In the genomic region with DNA sequence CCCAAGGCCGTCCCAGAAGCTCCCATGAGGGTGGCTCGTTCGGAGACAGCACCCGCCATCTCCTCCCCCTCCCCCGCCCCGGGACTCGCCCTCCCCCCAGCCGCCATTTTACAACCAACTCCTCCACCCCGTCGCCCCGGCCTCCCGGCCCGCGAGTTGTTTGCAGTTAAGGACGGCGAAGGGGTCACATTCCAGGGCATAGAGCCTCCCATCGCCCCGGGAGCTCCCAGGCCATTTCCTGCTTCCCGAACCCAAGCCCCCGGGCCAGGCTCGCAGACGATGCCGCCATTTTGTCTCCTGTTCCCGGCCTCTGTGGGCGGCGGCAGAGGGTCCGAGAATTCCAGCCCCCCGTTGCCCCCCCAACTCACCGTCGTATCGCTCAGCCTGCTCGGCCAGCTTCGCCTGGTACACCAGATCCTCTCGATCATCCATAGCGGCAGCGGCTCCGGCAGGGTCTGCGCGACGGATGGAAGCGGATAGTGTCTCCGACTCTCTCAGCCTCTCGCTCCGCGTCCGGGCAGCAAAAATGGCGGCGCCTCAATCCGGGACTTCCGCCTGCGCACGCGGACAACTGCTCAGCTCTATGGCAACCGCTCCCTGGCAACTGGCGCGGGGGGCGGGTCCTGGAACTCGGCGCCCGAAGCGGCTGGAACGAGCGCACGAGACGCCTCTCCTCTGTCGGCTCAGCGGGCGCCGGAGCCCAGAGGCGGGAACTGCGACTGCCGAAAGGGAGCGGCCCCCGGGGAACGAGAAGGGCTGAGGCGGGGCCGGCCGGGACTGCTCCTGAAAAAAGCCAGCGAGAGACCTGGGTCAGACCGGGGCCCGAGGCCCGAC, we compare ENCODE assay signal across 8 cellular contexts. TPM values are rescaled to one million over a fixed set of nuclear protein-coding genes. Genes with fewer than 3 reads are reported as not detected.
DNase-seq lines count a peak whose midpoint lies in the region; ATAC-seq, FAIRE-seq and TF ChIP-seq lines count a peak whose summit lies in the region.

A gene (minus strand): TSS at position 544 of the 834 bp plus-strand sequence. CDS start 112 bp downstream, at position 432.

- no peaks in the 10 kb centered on the region for H3K9me3 ChIP-seq in SU-DHL-6 (ENCODE audit: insufficient read depth, low read length)
- H3K9me3 ChIP-seq in pancreas = no peaks in the 10 kb centered on the region
- H3K9me3 ChIP-seq in tibial artery = no peaks in the 10 kb centered on the region

- peaks cover 51% of the 10 kb centered on the region for H3K79me2 ChIP-seq in SU-DHL-6 (ENCODE audit: insufficient read depth, low read length)

- 1% methylated on average over 79 to 82 of the region's 82 CpGs for WGBS in pancreas, 2 donors

- H3K36me3 ChIP-seq in SU-DHL-6 (ENCODE audit: low read length) (peaks cover 5% of the 10 kb centered on the region; the same call in 1 of the 2 replicates), pancreas (no peaks in the 10 kb centered on the region), tibial artery (no peaks in the 10 kb centered on the region)

- DNase-seq in GM10266 (ENCODE audit: extremely low spot score) (peak; percentile 96), NCI-H128 (lab: John Stamatoyannopoulos, UW; ENCODE audit: unreplicated experiment) (peak; percentile 89), Right ventricle myocardium inferior (ENCODE audit: missing footprints) (peak; percentile 99), pancreas (peak; percentile 96 to 99 (median 98)), tibial artery (peak; percentile 97 to 99)
- peak; percentile 94 for DNase-seq in activated naive CD8-positive, alpha-beta T cell treated with anti-CD3 and anti-CD28 coated beads, Interleukin-2, amount 50 U/mL, for 16 hours (ENCODE audit: low read depth, low spot score)

- no peaks in the 10 kb centered on the region for H3K9me2 ChIP-seq in SU-DHL-6 (replicated peaks; ENCODE audit: insufficient read depth, low read length)

- peak; percentile 88 for ATAC-seq in HG02678 (IDR thresholded peaks at IDR 0.05; ENCODE audit: unreplicated experiment)
- ATAC-seq in Right ventricle myocardium inferior = peak; percentile 98
- peak; percentile 95 to 97 (median 96) for ATAC-seq in pancreas

- H4K20me1 ChIP-seq in SU-DHL-6 (ENCODE audit: low read depth, low read length) = peaks cover 22% of the 10 kb centered on the region

- FAIRE-seq in pancreas (lab: Jason Lieb, UNC) = no peak

- peak within 1 kb of the TSS; percentile 90 for H2AFZ ChIP-seq in SU-DHL-6 (ENCODE audit: low read depth, low read length, severe bottlenecking)

- intact Hi-C loops in Right ventricle myocardium inferior (cut with DNase I) = loop anchor here (5.0 kb wide), 1 partner anchor 38 kb away; no protein-coding TSS in a partner anchor
- intact Hi-C loops in pancreas (cut with DNase I) = no loop called here
- intact Hi-C loops in tibial artery (cut with DNase I; ENCODE audit: low total_unique reads) = no loop called here

- H3K4me1 ChIP-seq in pancreas (peaks cover under 1 to 18% (median 4%) of the 10 kb centered on the region in 3 donors), tibial artery (peaks cover 0 to 45% (median 19%) of the 10 kb centered on the region in 4 donors)

- H3K9ac ChIP-seq in SU-DHL-6 (ENCODE audit: low read length) = peak within 1 kb of the TSS; percentile 87

- peak within 1 kb of the TSS; percentile 83 for H3K4me3 ChIP-seq in SU-DHL-6 (ENCODE audit: insufficient read depth, low read length, poor library complexity, severe bottlenecking)
- peak within 1 kb of the TSS; percentile 54 to 83 (median 78) for H3K4me3 ChIP-seq in pancreas
- peak within 1 kb of the TSS; percentile 80 to 90 for H3K4me3 ChIP-seq in tibial artery

- H3K27me3 ChIP-seq in SU-DHL-6 (ENCODE audit: low read length) = no peaks in the 10 kb centered on the region
- no peaks in the 10 kb centered on the region for H3K27me3 ChIP-seq in pancreas
- H3K27me3 ChIP-seq in tibial artery = no peaks in the 10 kb centered on the region

- H3K4me2 ChIP-seq in SU-DHL-6 (ENCODE audit: low read depth, low read length, poor library complexity, severe bottlenecking) = peak within 1 kb of the TSS; percentile 90

- peak within 1 kb of the TSS; percentile 85 for H3K27ac ChIP-seq in SU-DHL-6 (ENCODE audit: low read depth, low read length)
- H3K27ac ChIP-seq in pancreas = peak within 1 kb of the TSS; percentile 73 to 99 (median 90)
- peak within 1 kb of the TSS; percentile 98 to 99 for H3K27ac ChIP-seq in tibial artery

- no peaks in the 10 kb centered on the region for H3F3A ChIP-seq in SU-DHL-6 (ENCODE audit: insufficient read depth)

- TF ChIP-seq CTCF in GM10266 (IDR thresholded peaks at IDR 0.05; ENCODE audit: control insufficient read depth, insufficient read depth, low read depth, missing control alignments) = no peak
- no peak for TF ChIP-seq CTCF in SU-DHL-6 (IDR thresholded peaks at IDR 0.05; ENCODE audit: insufficient read depth, low read length, poor library complexity, severe bottlenecking)
- TF ChIP-seq CTCF in pancreas (IDR thresholded peaks at IDR 0.05) = no peak
- no peak for TF ChIP-seq CTCF in tibial artery (IDR thresholded peaks at IDR 0.05)

RNA-seq across cellular contexts. Expression of the gene that starts here (rescaled TPM):
- total RNA-seq in Right ventricle myocardium inferior (640 TPM), pancreas (100 to 1,000 TPM; 138 to 236 (median 192) TPM)
- polyA plus RNA-seq in pancreas = 100 to 1,000 TPM; 131 to 196 TPM

Comparison
In these comparisons a context has a peak if more than half of its experiments do, and no peak if none do; other contexts are left out.
1. Peak in every context shown above with its lines: DNase-seq, ATAC-seq, H3K4me3 ChIP-seq and H3K27ac ChIP-seq.